1 cellular context compared by ENCODE assay signal in genomic region chr2:111200333-111200879, GRCh38.
TF ChIP-seq lines count a peak whose summit lies in the region.

No MANE protein-coding gene starts in this region.

TF ChIP-seq in SK-N-SH treated with all-trans-retinoic acid at 6 μM for 48 hours, 23 proteins besides CTCF, POLR2A, EP300 and RAD21 (continued from another document):
- TF ChIP-seq TSHZ2 (CRISPR knock-in tag; IDR thresholded peaks at IDR 0.05) (no peak), ISL1 (CRISPR knock-in tag; IDR thresholded peaks at IDR 0.05) (no peak), TOX (CRISPR knock-in tag; IDR thresholded peaks at IDR 0.05; ENCODE audit: borderline replicate concordance) (no peak), ZNF8 (CRISPR knock-in tag; IDR thresholded peaks at IDR 0.05) (no peak), PPARA (CRISPR knock-in tag; IDR thresholded peaks at IDR 0.05; ENCODE audit: borderline replicate concordance) (no peak), TCF4 (CRISPR knock-in tag; IDR thresholded peaks at IDR 0.05; ENCODE audit: borderline replicate concordance) (no peak)
TF ChIP-seq in SK-N-SH treated with all-trans-retinoic acid at 6 μM for 48 hours: peak in this region for 0.
